8 cellular contexts compared by ENCODE assay signal in genomic region chr10:110802090-110802489, GRCh38.
DNase-seq lines count a peak whose midpoint lies in the region; ATAC-seq and TF ChIP-seq lines count a peak whose summit lies in the region.

No MANE protein-coding gene starts in this region.

- ATAC-seq in GM18858 (IDR thresholded peaks at IDR 0.05; ENCODE audit: unreplicated experiment): no peak

- no peaks in the 10 kb centered on the region for H3K36me3 ChIP-seq in parathyroid adenoma (ENCODE audit: control insufficient read depth, insufficient read depth, low read length)

- H3K9ac ChIP-seq in parathyroid adenoma: no peak overlapping the region

- H3K4me3 Mint-ChIP-seq in nephron progenitor cell: no peak overlapping the region

- intact Hi-C loops in posterior cingulate gyrus (cut with DNase I): loop anchor here (5.0 kb wide), 1 partner anchor 70 kb away; the partner anchor contains the start of gene PDCD4

- H3K27me3 ChIP-seq in parathyroid adenoma (ENCODE audit: control insufficient read depth, insufficient read depth, low read length): no peaks in the 10 kb centered on the region

- H3K79me2 ChIP-seq in parathyroid adenoma: no peaks in the 10 kb centered on the region

- H3K27me3 Mint-ChIP-seq in nephron progenitor cell (ENCODE audit: low read depth, poor library complexity): no peaks in the 10 kb centered on the region

- H3K4me3 ChIP-seq in choroid plexus epithelial cell (ENCODE audit: low read depth, low read length) (no peak overlapping the region), parathyroid adenoma (ENCODE audit: low read depth, low read length) (peak overlapping the region; percentile 25)

- H3K4me1 Mint-ChIP-seq in nephron progenitor cell: peaks cover 22% of the 10 kb centered on the region

- no peaks in the 10 kb centered on the region for H3K9me3 ChIP-seq in parathyroid adenoma (ENCODE audit: control insufficient read depth, low read length)

- peaks cover 12% of the 10 kb centered on the region for H3K36me3 Mint-ChIP-seq in nephron progenitor cell (ENCODE audit: low read depth)

- H3K4me1 ChIP-seq in parathyroid adenoma: peaks cover 38% of the 10 kb centered on the region

- TF ChIP-seq CTCF in choroid plexus epithelial cell (conservative IDR thresholded peaks at IDR 0.05; ENCODE audit: low read depth, low read length): no peak
- TF ChIP-seq CTCF in parathyroid adenoma (IDR thresholded peaks at IDR 0.05): no peak
- no peak for TF ChIP-seq CTCF in GM20000 (IDR thresholded peaks at IDR 0.05; ENCODE audit: extremely low read depth, missing control alignments)
- no peak for TF ChIP-seq CTCF in nephron progenitor cell (IDR thresholded peaks at IDR 0.05)

- H3K9me3 Mint-ChIP-seq in nephron progenitor cell: no peaks in the 10 kb centered on the region

- peak overlapping the region; percentile 87 for H3K27ac ChIP-seq in parathyroid adenoma

- H3K4me2 ChIP-seq in parathyroid adenoma (ENCODE audit: low read length): peak overlapping the region; percentile 70

- H2AFZ ChIP-seq in parathyroid adenoma: peak overlapping the region; percentile 47

- DNase-seq in DMS 273 (lab: John Stamatoyannopoulos, UW; ENCODE audit: unreplicated experiment) (peak; percentile 79), M059J (ENCODE audit: low read depth) (peak; percentile 65), choroid plexus epithelial cell (ENCODE audit: low read depth) (peak; percentile 73), posterior cingulate gyrus (no peak), GM20000 (ENCODE audit: low spot score) (no peak), nephron progenitor cell (no peak)

- H3K27ac Mint-ChIP-seq in nephron progenitor cell: no peak overlapping the region

Comparison
In these comparisons a context has a peak if more than half of its experiments do, and no peak if none do; other contexts are left out.
1. DNase-seq: peak in DMS 273 (single experiment), M059J (single experiment) and choroid plexus epithelial cell (single experiment); none in posterior cingulate gyrus (0 of 10), GM20000 (single experiment) and nephron progenitor cell (single experiment).